In the genomic region with DNA sequence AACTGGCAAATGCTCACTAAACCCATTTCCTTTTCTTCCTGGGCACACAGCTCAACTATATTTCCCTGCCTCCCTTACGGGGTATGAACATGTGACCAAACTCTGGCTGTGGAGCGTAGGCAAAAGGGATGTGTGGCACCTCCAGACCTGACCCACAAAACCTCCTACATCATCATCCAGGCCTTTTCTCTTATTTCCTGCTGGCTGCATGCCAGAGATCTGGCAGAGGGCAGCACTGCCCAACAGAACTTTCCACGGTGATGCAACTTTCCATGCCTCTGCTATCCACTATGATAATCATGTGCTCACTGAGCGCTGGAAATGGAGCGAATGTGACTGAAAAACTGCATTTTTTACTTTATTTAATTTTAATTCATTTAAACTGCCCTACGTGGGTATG, we compare ENCODE assay signal across 27 cellular contexts.
DNase-seq lines count a peak whose midpoint lies in the region; ATAC-seq, FAIRE-seq and TF ChIP-seq lines count a peak whose summit lies in the region.
"Had no signal": no experiment of that assay in that cellular context is flagged by ENCODE, and none has a peak within 500 bp of the region (broad histone marks: within the 10 kb centered on the region; RNA-seq: fewer than 3 reads in every experiment).

No MANE protein-coding gene starts in this region.

- no peak overlapping the region for H3K27ac ChIP-seq in breast epithelium
- H3K27ac ChIP-seq: epithelial cell of prostate, lower lobe of right lung, uterus had no signal

- ATAC-seq in mucosa of descending colon: no peak
- ATAC-seq: activated CD4-positive, alpha-beta T cell treated with anti-CD3 and anti-CD28 coated beads for 36 hours; lower lobe of right lung; stimulated activated memory B cell treated with anti-CD40 and anti-IgM and Interleukin-4, amounts not matched to agents 10 μg/mL and 1 μg/mL and 100 μg/mL, for 72 hours; T-cell had no signal

- H3K36me3 ChIP-seq in breast epithelium (no peaks in the 10 kb centered on the region), bronchial epithelial cell (ENCODE audit: control insufficient read depth, insufficient read depth, low read length) (no peaks in the 10 kb centered on the region), mucosa of descending colon (ENCODE audit: low read depth) (no peaks in the 10 kb centered on the region)
- H3K36me3 ChIP-seq: lower lobe of right lung, uterus had no signal

- FAIRE-seq in bronchial epithelial cell (lab: Jason Lieb, UNC): no peak
- FAIRE-seq: GM18507, small intestine had no signal

- no peaks in the 10 kb centered on the region for H3K9me3 ChIP-seq in breast epithelium
- H3K9me3 ChIP-seq in mucosa of descending colon: no peaks in the 10 kb centered on the region
- H3K9me3 ChIP-seq: lower lobe of right lung, uterus had no signal

- H3K27me3 Mint-ChIP-seq in MCF 10A (ENCODE audit: insufficient read depth, unreplicated experiment) (peaks cover 8% of the 10 kb centered on the region), chondrocyte (ENCODE audit: low read depth) (peaks cover 2% of the 10 kb centered on the region)
- no peaks in the 10 kb centered on the region for H3K27me3 Mint-ChIP-seq in activated naive CD8-positive, alpha-beta T cell treated with anti-CD3 and anti-CD28 coated beads for 36 hours
- H3K27me3 Mint-ChIP-seq: activated CD4-positive, alpha-beta T cell treated with anti-CD3 and anti-CD28 coated beads for 36 hours; activated T-cell treated with anti-CD3 and anti-CD28 coated beads, Interleukin-2, amount 50 U/mL, for 24 hours; T-cell had no signal

- POLR2A ChIA-PET in MCF 10A (lab: Yijun Ruan, JAX): no interaction called here

- H3K4me1 Mint-ChIP-seq in MCF 10A (ENCODE audit: insufficient read depth, unreplicated experiment): no peaks in the 10 kb centered on the region
- no peaks in the 10 kb centered on the region for H3K4me1 Mint-ChIP-seq in chondrocyte (ENCODE audit: low read depth)
- no peaks in the 10 kb centered on the region for H3K4me1 Mint-ChIP-seq in activated naive CD8-positive, alpha-beta T cell treated with anti-CD3 and anti-CD28 coated beads for 36 hours
- H3K4me1 Mint-ChIP-seq: activated CD4-positive, alpha-beta T cell treated with anti-CD3 and anti-CD28 coated beads for 36 hours; stimulated activated memory B cell treated with anti-CD40 and anti-IgM and Interleukin-4, amounts not matched to agents 10 μg/mL and 1 μg/mL and 100 μg/mL, for 72 hours; T-cell had no signal

- H3K4me3 Mint-ChIP-seq in MCF 10A (ENCODE audit: unreplicated experiment): no peak overlapping the region
- H3K4me3 Mint-ChIP-seq in chondrocyte (ENCODE audit: unreplicated experiment): no peak overlapping the region
- H3K4me3 Mint-ChIP-seq in activated naive CD8-positive, alpha-beta T cell treated with anti-CD3 and anti-CD28 coated beads for 36 hours: no peak overlapping the region
- H3K4me3 Mint-ChIP-seq: activated CD4-positive, alpha-beta T cell treated with anti-CD3 and anti-CD28 coated beads for 36 hours; activated T-cell treated with anti-CD3 and anti-CD28 coated beads, Interleukin-2, amount 50 U/mL, for 24 hours; stimulated activated memory B cell treated with anti-CD40 and anti-IgM and Interleukin-4, amounts not matched to agents 10 μg/mL and 1 μg/mL and 100 μg/mL, for 72 hours; T-cell had no signal

- no peaks in the 10 kb centered on the region for H3K4me1 ChIP-seq in breast epithelium
- no peaks in the 10 kb centered on the region for H3K4me1 ChIP-seq in mucosa of descending colon (ENCODE audit: low read depth)
- H3K4me1 ChIP-seq: lower lobe of right lung, uterus had no signal

- peak; percentile 75 for DNase-seq in MCF 10A (ENCODE audit: unreplicated experiment)
- DNase-seq in breast epithelium (ENCODE audit: low spot score in 2 of 2): no peak
- peak; percentile 6 for DNase-seq in M059J (ENCODE audit: low read depth)
- peak; percentile 15 for DNase-seq in bronchial epithelial cell (ENCODE audit: low read depth)
- peak; percentile 48 for DNase-seq in renal cortical epithelial cell (ENCODE audit: low read depth)
- no peak for DNase-seq in mucosa of descending colon
- DNase-seq in chondrocyte (ENCODE audit: low spot score): no peak
- no peak for DNase-seq in activated naive CD8-positive, alpha-beta T cell treated with anti-CD3 and anti-CD28 coated beads for 36 hours
- DNase-seq: activated CD4-positive, alpha-beta T cell treated with anti-CD3 and anti-CD28 coated beads for 36 hours; activated CD8-positive, alpha-beta memory T cell treated with anti-CD3 and anti-CD28 coated beads for 24 hours; activated naive CD4-positive, alpha-beta T cell; activated T-cell treated with anti-CD3 and anti-CD28 coated beads, Interleukin-2, amount 50 U/mL, for 24 hours; amygdala; C1 segment of cervical spinal cord; central memory CD4-positive, alpha-beta T cell; GDM1; HCEC 1CT; lower lobe of right lung; NCI-H1417 treated with DMSO at 0.1 percent for 48 hours; NCI-H526 treated with DMSO at 0.1 percent for 48 hours; SHP77; small intestine; T-cell; uterus had no signal

- TF ChIP-seq POLR2A in breast epithelium (IDR thresholded peaks at IDR 0.05): no peak

- H3K4me3 ChIP-seq in breast epithelium (no peak overlapping the region), bronchial epithelial cell (ENCODE audit: low read depth, low read length) (no peak overlapping the region), mucosa of descending colon (no peak overlapping the region)
- H3K4me3 ChIP-seq: lower lobe of right lung, uterus had no signal

- no peaks in the 10 kb centered on the region for H3K36me3 Mint-ChIP-seq in MCF 10A (ENCODE audit: insufficient read depth, unreplicated experiment)
- no peaks in the 10 kb centered on the region for H3K36me3 Mint-ChIP-seq in chondrocyte (ENCODE audit: low read depth)
- no peaks in the 10 kb centered on the region for H3K36me3 Mint-ChIP-seq in activated naive CD8-positive, alpha-beta T cell treated with anti-CD3 and anti-CD28 coated beads for 36 hours
- H3K36me3 Mint-ChIP-seq: stimulated activated memory B cell treated with anti-CD40 and anti-IgM and Interleukin-4, amounts not matched to agents 10 μg/mL and 1 μg/mL and 100 μg/mL, for 72 hours; T-cell had no signal

- H3K27me3 ChIP-seq in breast epithelium (peaks cover 0 to 4% of the 10 kb centered on the region in 2 donors), bronchial epithelial cell (ENCODE audit: control insufficient read depth, insufficient read depth, low read length) (peaks cover 1% of the 10 kb centered on the region)
- H3K27me3 ChIP-seq: uterus had no signal

- H3K9me3 Mint-ChIP-seq in MCF 10A (ENCODE audit: unreplicated experiment): no peaks in the 10 kb centered on the region
- no peaks in the 10 kb centered on the region for H3K9me3 Mint-ChIP-seq in chondrocyte (ENCODE audit: low read depth)
- no peaks in the 10 kb centered on the region for H3K9me3 Mint-ChIP-seq in activated naive CD8-positive, alpha-beta T cell treated with anti-CD3 and anti-CD28 coated beads for 36 hours
- H3K9me3 Mint-ChIP-seq: activated T-cell treated with anti-CD3 and anti-CD28 coated beads, Interleukin-2, amount 50 U/mL, for 24 hours; T-cell had no signal

- TF ChIP-seq CTCF in MCF 10A (IDR thresholded peaks at IDR 0.05; ENCODE audit: unreplicated experiment) (no peak), breast epithelium (IDR thresholded peaks at IDR 0.05) (no peak), bronchial epithelial cell (IDR thresholded peaks at IDR 0.05; ENCODE audit: insufficient read depth, low read length, severe bottlenecking) (no peak), mucosa of descending colon (IDR thresholded peaks at IDR 0.05) (no peak), chondrocyte (IDR thresholded peaks at IDR 0.05) (no peak)

- no peak overlapping the region for H3K27ac Mint-ChIP-seq in MCF 10A (ENCODE audit: low read depth, unreplicated experiment)
- no peak overlapping the region for H3K27ac Mint-ChIP-seq in chondrocyte (ENCODE audit: unreplicated experiment)
- no peak overlapping the region for H3K27ac Mint-ChIP-seq in activated naive CD8-positive, alpha-beta T cell treated with anti-CD3 and anti-CD28 coated beads for 36 hours
- H3K27ac Mint-ChIP-seq: activated CD4-positive, alpha-beta T cell treated with anti-CD3 and anti-CD28 coated beads for 36 hours; activated T-cell treated with anti-CD3 and anti-CD28 coated beads, Interleukin-2, amount 50 U/mL, for 24 hours; stimulated activated memory B cell treated with anti-CD40 and anti-IgM and Interleukin-4, amounts not matched to agents 10 μg/mL and 1 μg/mL and 100 μg/mL, for 72 hours; T-cell had no signal

- BruUV-seq in MCF 10A (replicated peaks; lab: Mats Ljungman, UMichigan): no TSS peak

- intact Hi-C loops in MCF 10A (cut with micrococcal nuclease): no loop called here
- intact Hi-C loops in breast epithelium (cut with DNase I; ENCODE audit: low total_unique reads): no loop called here
- intact Hi-C loops in mucosa of descending colon (cut with DNase I, micrococcal nuclease): no loop called here

- CTCF ChIA-PET in MCF 10A (lab: Yijun Ruan, JAX): interaction anchor here (0.8 to 1.0 kb wide), 2 partner anchors 51 to 194 kb away, joined by 3 read pairs; no protein-coding TSS in a partner anchor

Comparison
In these comparisons a context has a peak if more than half of its experiments do, and no peak if none do; other contexts are left out.
1. DNase-seq: peak in MCF 10A (single experiment), M059J (single experiment), bronchial epithelial cell (single experiment) and renal cortical epithelial cell (single experiment); none in breast epithelium (0 of 2), mucosa of descending colon (0 of 3), chondrocyte (single experiment) and activated naive CD8-positive, alpha-beta T cell treated with anti-CD3 and anti-CD28 coated beads for 36 hours (single experiment).